7 cellular contexts compared by ENCODE assay signal in genomic region chr1:54764132-54764921, GRCh38. TPM values are rescaled to one million over a fixed set of nuclear protein-coding genes. Genes with fewer than 3 reads are reported as not detected.
A peak's percentile ranks its signal among the peaks of the same experiment; 100 is the strongest.
DNase-seq lines count a peak whose midpoint lies in the region; ATAC-seq and TF ChIP-seq lines count a peak whose summit lies in the region.

Gene PARS2, minus strand, starts transcription at chr1:54764523. Its CDS starts 5,362 bp downstream, at chr1:54759161.

- peak within 1 kb of the TSS; percentile 84 for H3K4me3 ChIP-seq in astrocyte of the spinal cord (ENCODE audit: low read depth, low read length)

- ATAC-seq in GM18511 (IDR thresholded peaks at IDR 0.05; ENCODE audit: unreplicated experiment) (peak; percentile 98), HG03025 (IDR thresholded peaks at IDR 0.05; ENCODE audit: low FRiP score, unreplicated experiment) (peak; percentile 93)

- TF ChIP-seq CTCF in astrocyte of the spinal cord (IDR thresholded peaks at IDR 0.05; ENCODE audit: low read depth, low read length) = no peak

- peak; percentile 100 for DNase-seq in NCI-H2029 treated with DMSO at 0.1 percent for 48 hours (lab: John Stamatoyannopoulos, UW)
- peak; percentile 95 for DNase-seq in T1000 (lab: John Stamatoyannopoulos, UW)
- DNase-seq in astrocyte of the spinal cord (ENCODE audit: low read depth, low spot score) = peak; percentile 100
- peak; percentile 94 to 99 for DNase-seq in hippocampal formation (lab: John Stamatoyannopoulos, UW)
- peak; percentile 100 for DNase-seq in renal cortical epithelial cell (ENCODE audit: low read depth)

- in situ Hi-C loops in astrocyte of the spinal cord (cut with HindIII; ENCODE audit: low sequenced_read_pairs) = no loop called here

RNA-seq across cellular contexts. Expression of gene PARS2, which starts in this region (rescaled TPM):
- total RNA-seq in renal cortical epithelial cell = 4.5 and 9.2 TPM in 2 replicates

Comparison
In these comparisons a context has a peak if more than half of its experiments do, and no peak if none do; other contexts are left out.
1. Peak in every context shown above with its lines: DNase-seq, ATAC-seq and H3K4me3 ChIP-seq.